Comparison of ENCODE assay signal across 12 cellular contexts in genomic region chr13:71378992-71379905, GRCh38.
DNase-seq lines count a peak whose midpoint lies in the region; ATAC-seq and TF ChIP-seq lines count a peak whose summit lies in the region.
"Had no signal": no experiment of that assay in that cellular context is flagged by ENCODE, and none has a peak within 500 bp of the region (broad histone marks: within the 10 kb centered on the region; RNA-seq: fewer than 3 reads in every experiment).

No MANE protein-coding gene starts in this region.

- peaks cover 4% of the 10 kb centered on the region for H3K9me3 Mint-ChIP-seq in stimulated activated effector memory CD8-positive, alpha-beta T cell treated with anti-CD3 and anti-CD28 coated beads, Interleukin-12 subunit alpha, Interleukin-12 subunit beta, amount 100 ng/mL, for 72 hours

- no peak for TF ChIP-seq CTCF in VCaP (conservative IDR thresholded peaks at IDR 0.05)
- no peak for TF ChIP-seq CTCF in psoas muscle (IDR thresholded peaks at IDR 0.05)

- no peaks in the 10 kb centered on the region for H3K9me3 ChIP-seq in psoas muscle

- H3K27ac ChIP-seq in VCaP (peak overlapping the region; percentile 26; the same call in 1 of the 2 replicates), psoas muscle (peak overlapping the region; percentile 59)

- H3K4me3 Mint-ChIP-seq in stimulated activated effector memory CD8-positive, alpha-beta T cell treated with anti-CD3 and anti-CD28 coated beads, Interleukin-12 subunit alpha, Interleukin-12 subunit beta, amount 100 ng/mL, for 72 hours, result no peak overlapping the region
- H3K4me3 Mint-ChIP-seq: CD4-positive, alpha-beta memory T cell; naive B cell had no signal

- H3K4me1 Mint-ChIP-seq in stimulated activated effector memory CD8-positive, alpha-beta T cell treated with anti-CD3 and anti-CD28 coated beads, Interleukin-12 subunit alpha, Interleukin-12 subunit beta, amount 100 ng/mL, for 72 hours, result no peaks in the 10 kb centered on the region
- H3K4me1 Mint-ChIP-seq: CD4-positive, alpha-beta memory T cell had no signal

- intact Hi-C loops in psoas muscle (cut with DNase I), result no loop called here

- H3K27me3 ChIP-seq in psoas muscle (ENCODE audit: insufficient read depth in 3 of 3, low read length in 2 of 3), result no peaks in the 10 kb centered on the region

- DNase-seq in ELR (ENCODE audit: low read depth), result peak; percentile 63
- DNase-seq in fibroblast of the conjunctiva (ENCODE audit: low read depth), result peak; percentile 10
- DNase-seq in psoas muscle, result no peak
- no peak for DNase-seq in NCI-H2107 (lab: John Stamatoyannopoulos, UW)
- DNase-seq in stimulated activated effector memory CD8-positive, alpha-beta T cell treated with anti-CD3 and anti-CD28 coated beads, Interleukin-12 subunit alpha, Interleukin-12 subunit beta, amount 100 ng/mL, for 72 hours (ENCODE audit: low spot score in 2 of 2), result no peak
- no peak for DNase-seq in superior temporal gyrus (ENCODE audit: extremely low spot score)
- DNase-seq in NCI-H2227 (lab: John Stamatoyannopoulos, UW; ENCODE audit: unreplicated experiment), result no peak
- DNase-seq: CD4-positive, alpha-beta memory T cell; naive B cell; NCI-H1092 treated with DMSO at 0.1 percent for 48 hours had no signal

- H3K36me3 Mint-ChIP-seq in stimulated activated effector memory CD8-positive, alpha-beta T cell treated with anti-CD3 and anti-CD28 coated beads, Interleukin-12 subunit alpha, Interleukin-12 subunit beta, amount 100 ng/mL, for 72 hours, result no peaks in the 10 kb centered on the region
- H3K36me3 Mint-ChIP-seq: CD4-positive, alpha-beta memory T cell; naive B cell had no signal

- no peak for ATAC-seq in psoas muscle
- ATAC-seq in stimulated activated effector memory CD8-positive, alpha-beta T cell treated with anti-CD3 and anti-CD28 coated beads, Interleukin-12 subunit alpha, Interleukin-12 subunit beta, amount 100 ng/mL, for 72 hours, result no peak
- ATAC-seq: GM12878 had no signal

- H3K4me3 ChIP-seq in psoas muscle, result peak overlapping the region; percentile 45
- H3K4me3 ChIP-seq: GM12878 had no signal

- H3K36me3 ChIP-seq in psoas muscle (ENCODE audit: insufficient read depth in 1 of 2, low read depth in 1 of 2), result no peaks in the 10 kb centered on the region

- 3 to 8% (median 6%) methylated on average over 5 of the region's 5 CpGs for WGBS in psoas muscle, 3 donors

- H3K27ac Mint-ChIP-seq in stimulated activated effector memory CD8-positive, alpha-beta T cell treated with anti-CD3 and anti-CD28 coated beads, Interleukin-12 subunit alpha, Interleukin-12 subunit beta, amount 100 ng/mL, for 72 hours, result no peak overlapping the region
- H3K27ac Mint-ChIP-seq: CD4-positive, alpha-beta memory T cell; naive B cell had no signal

- H3K4me1 ChIP-seq in psoas muscle, result no peaks in the 10 kb centered on the region

Comparison
In these comparisons a context has a peak if more than half of its experiments do, and no peak if none do; other contexts are left out.
1. DNase-seq: peak in ELR (single experiment) and fibroblast of the conjunctiva (single experiment); none in psoas muscle (0 of 2), NCI-H2107 (single experiment), stimulated activated effector memory CD8-positive, alpha-beta T cell treated with anti-CD3 and anti-CD28 coated beads, Interleukin-12 subunit alpha, Interleukin-12 subunit beta, amount 100 ng/mL, for 72 hours (0 of 2), superior temporal gyrus (single experiment) and NCI-H2227 (single experiment).